8 cellular contexts compared by ENCODE assay signal in the genomic region with DNA sequence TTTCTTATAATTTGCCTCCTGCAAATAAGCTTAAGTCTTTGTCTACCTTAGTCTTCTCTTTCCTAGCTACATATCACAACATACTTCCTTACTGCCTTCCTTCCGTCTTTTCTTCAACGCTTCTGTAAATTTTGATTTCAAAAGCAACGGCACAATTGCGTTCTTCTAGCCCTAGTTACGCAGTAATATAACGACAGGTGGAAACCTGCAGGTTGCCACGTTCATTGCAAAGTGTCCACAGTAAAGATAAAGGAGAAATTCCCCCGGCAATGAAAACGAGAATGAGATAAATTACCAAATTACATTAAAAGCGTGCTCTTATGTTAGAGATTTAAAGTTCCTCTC. TPM values are rescaled to one million over a fixed set of nuclear protein-coding genes. Genes with fewer than 3 reads are reported as not detected.
DNase-seq lines count a peak whose midpoint lies in the region; ATAC-seq and TF ChIP-seq lines count a peak whose summit lies in the region.

No MANE protein-coding gene starts in this region.

- ATAC-seq in GM19035 (IDR thresholded peaks at IDR 0.05; ENCODE audit: unreplicated experiment) (peak; percentile 13), HG03457 (IDR thresholded peaks at IDR 0.05; ENCODE audit: unreplicated experiment) (peak; percentile 5)

- POLR2A ChIA-PET in AG04450 (lab: Yijun Ruan, JAX), result interaction anchor here (1.0 kb wide), 1 partner anchor 371 kb away, joined by 3 read pairs; a partner anchor contains a TSS

- H3K27ac Mint-ChIP-seq in activated T-helper 1 cell treated with anti-CD3 and anti-CD28 coated beads, Interleukin-12 subunit alpha, Interleukin-12 subunit beta, Interleukin-2, Interleukin-4 antibody, amounts not matched to agents 30 ng/mL and 10 ng/mL and 1 ng/mL, durations not matched to agents 14 hours and 24 hours and 36 hours, result peak overlapping the region; percentile 93

- H3K4me3 ChIP-seq in AG04450 (ENCODE audit: low read depth, low read length), result peak overlapping the region; percentile 94
- H3K4me3 ChIP-seq in iPS-18c (ENCODE audit: insufficient read depth, low read depth, low read length), result peak overlapping the region; percentile 95
- peak overlapping the region; percentile 74 to 97 (median 91) for H3K4me3 ChIP-seq in subcutaneous abdominal adipose tissue (ENCODE audit: low read depth in 1 of 5, low read length in 5 of 5)

- CTCF ChIA-PET in AG04450 (lab: Charles Lee), result interaction anchor here (0.8 to 1.0 kb wide), 2 partner anchors 14 to 21 kb away, joined by 3 to 4 read pairs; no protein-coding TSS in a partner anchor

- H3K36me3 Mint-ChIP-seq in activated T-helper 1 cell treated with anti-CD3 and anti-CD28 coated beads, Interleukin-12 subunit alpha, Interleukin-12 subunit beta, Interleukin-2, Interleukin-4 antibody, amounts not matched to agents 30 ng/mL and 10 ng/mL and 1 ng/mL, durations not matched to agents 14 hours and 24 hours and 36 hours (ENCODE audit: low read depth), result peaks cover 28% of the 10 kb centered on the region

- H3K27me3 ChIP-seq in AG04450 (ENCODE audit: control insufficient read depth, insufficient read depth, low read length) (no peaks in the 10 kb centered on the region), subcutaneous abdominal adipose tissue (ENCODE audit: control insufficient read depth in 5 of 5, insufficient read depth in 4 of 5, low read length in 5 of 5) (no peaks in the 10 kb centered on the region)

- intact Hi-C loops in activated T-helper 1 cell treated with anti-CD3 and anti-CD28 coated beads, Interleukin-12 subunit alpha, Interleukin-12 subunit beta, Interleukin-2, Interleukin-4 antibody, amounts not matched to agents 30 ng/mL and 10 ng/mL and 1 ng/mL, durations not matched to agents 14 hours and 24 hours and 36 hours (cut with micrococcal nuclease), result loop anchor here (1.0 to 10.0 kb wide), 8 partner anchors 72 to 1351 kb away; a partner anchor contains a TSS

- peaks cover 7 to 29% (median 29%) of the 10 kb centered on the region in 5 donors for H3K4me1 ChIP-seq in subcutaneous abdominal adipose tissue (ENCODE audit: control insufficient read depth in 5 of 5, insufficient read depth in 5 of 5, low read length in 5 of 5)

- H3K9me3 ChIP-seq in AG04450 (ENCODE audit: control insufficient read depth, insufficient read depth, low read length), result peaks cover 7% of the 10 kb centered on the region
- no peaks in the 10 kb centered on the region for H3K9me3 ChIP-seq in iPS-18c (ENCODE audit: control insufficient read depth, insufficient read depth, low read length)
- peaks cover 3 to 11% (median 5%) of the 10 kb centered on the region in 5 donors for H3K9me3 ChIP-seq in subcutaneous abdominal adipose tissue (ENCODE audit: control insufficient read depth in 5 of 5, low read length in 5 of 5)

- no peak for TF ChIP-seq CTCF in AG04450 (IDR thresholded peaks at IDR 0.05; ENCODE audit: low read depth, low read length)

- H3K27ac ChIP-seq in AG04450 (ENCODE audit: low read depth, low read length), result peak overlapping the region; percentile 88
- H3K27ac ChIP-seq in subcutaneous abdominal adipose tissue (ENCODE audit: low read depth, low read length), result peak overlapping the region; percentile 95

- peak overlapping the region; percentile 90 for H3K4me3 Mint-ChIP-seq in activated T-helper 1 cell treated with anti-CD3 and anti-CD28 coated beads, Interleukin-12 subunit alpha, Interleukin-12 subunit beta, Interleukin-2, Interleukin-4 antibody, amounts not matched to agents 30 ng/mL and 10 ng/mL and 1 ng/mL, durations not matched to agents 14 hours and 24 hours and 36 hours

- no peaks in the 10 kb centered on the region for H3K27me3 Mint-ChIP-seq in activated T-helper 1 cell treated with anti-CD3 and anti-CD28 coated beads, Interleukin-12 subunit alpha, Interleukin-12 subunit beta, Interleukin-2, Interleukin-4 antibody, amounts not matched to agents 30 ng/mL and 10 ng/mL and 1 ng/mL, durations not matched to agents 14 hours and 24 hours and 36 hours (ENCODE audit: insufficient read depth)

- H3K4me1 Mint-ChIP-seq in activated T-helper 1 cell treated with anti-CD3 and anti-CD28 coated beads, Interleukin-12 subunit alpha, Interleukin-12 subunit beta, Interleukin-2, Interleukin-4 antibody, amounts not matched to agents 30 ng/mL and 10 ng/mL and 1 ng/mL, durations not matched to agents 14 hours and 24 hours and 36 hours (ENCODE audit: low read depth), result peaks cover 25% of the 10 kb centered on the region

- peak overlapping the region; percentile 90 to 99 (median 96) for H3K9ac ChIP-seq in subcutaneous abdominal adipose tissue (ENCODE audit: low read length in 5 of 5)

- H3K36me3 ChIP-seq in subcutaneous abdominal adipose tissue (ENCODE audit: control insufficient read depth in 5 of 5, insufficient read depth in 5 of 5, low read length in 5 of 5), result peaks cover 13 to 21% (median 14%) of the 10 kb centered on the region in 5 donors

- peaks cover 6% of the 10 kb centered on the region for H3K9me3 Mint-ChIP-seq in activated T-helper 1 cell treated with anti-CD3 and anti-CD28 coated beads, Interleukin-12 subunit alpha, Interleukin-12 subunit beta, Interleukin-2, Interleukin-4 antibody, amounts not matched to agents 30 ng/mL and 10 ng/mL and 1 ng/mL, durations not matched to agents 14 hours and 24 hours and 36 hours

- DNase-seq in AG04450 (ENCODE audit: low read depth, low spot score) (no peak), pons (ENCODE audit: low spot score) (no peak), CD1c-positive myeloid dendritic cell (ENCODE audit: extremely low spot score) (no peak)
- no peak for DNase-seq in activated T-helper 1 cell treated with anti-CD3 and anti-CD28 coated beads, Interleukin-12 subunit alpha, Interleukin-12 subunit beta, Interleukin-2, Interleukin-4 antibody, amounts not matched to agents 30 ng/mL and 10 ng/mL and 1 ng/mL, durations not matched to agents 14 hours and 24 hours and 36 hours (ENCODE audit: low spot score)

RNA-seq across cellular contexts. Expression of a gene that starts 0.5 kb away (rescaled TPM):
- polyA plus RNA-seq in AG04450 (2011; rRNA removed), result 112 and 153 TPM in 2 replicates
- polyA minus RNA-seq in AG04450 (2011; rRNA and poly(A)+ RNA removed), result 55.1 and 67.2 TPM in 2 replicates
- total RNA-seq in activated T-helper 1 cell treated with anti-CD3 and anti-CD28 coated beads, Interleukin-12 subunit alpha, Interleukin-12 subunit beta, Interleukin-2, Interleukin-4 antibody, amounts not matched to agents 30 ng/mL and 10 ng/mL and 1 ng/mL, durations not matched to agents 14 hours and 24 hours and 36 hours, result 168 and 175 TPM in 2 replicates
